ENCODE assay signal across 20 cellular contexts in the genomic region with DNA sequence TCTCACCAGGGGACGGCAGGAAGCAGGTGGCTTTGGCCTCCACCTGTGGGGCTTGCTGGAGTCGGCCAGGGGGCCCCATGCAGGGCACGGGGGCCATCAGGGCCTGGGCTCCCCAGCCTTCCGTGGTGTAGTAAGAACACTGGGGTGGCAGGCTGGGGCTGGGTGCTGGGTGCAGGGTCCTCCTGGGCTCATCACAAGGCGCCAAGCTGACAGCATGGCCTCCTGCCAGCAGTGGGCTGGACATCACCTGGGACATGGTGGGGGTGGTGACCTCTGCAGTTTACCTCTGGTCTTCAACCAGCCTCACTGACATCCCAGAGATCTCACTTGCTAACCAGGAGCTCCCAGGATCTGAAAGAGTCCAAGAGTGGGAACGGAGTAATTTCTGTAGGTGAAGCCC. TPM values are rescaled to one million over a fixed set of nuclear protein-coding genes. Genes with fewer than 3 reads are reported as not detected.
DNase-seq lines count a peak whose midpoint lies in the region; ATAC-seq and TF ChIP-seq lines count a peak whose summit lies in the region.
"Had no signal": no experiment of that assay in that cellular context is flagged by ENCODE, and none has a peak within 500 bp of the region (broad histone marks: within the 10 kb centered on the region; RNA-seq: fewer than 3 reads in every experiment).

No MANE protein-coding gene starts in this region.

- H3K4me1 Mint-ChIP-seq in CD14-positive monocyte: no peaks in the 10 kb centered on the region
- peaks cover 9% of the 10 kb centered on the region for H3K4me1 Mint-ChIP-seq in stimulated activated memory B cell treated with anti-CD40 and anti-IgM and Interleukin-4, amounts not matched to agents 10 μg/mL and 1 μg/mL and 100 μg/mL, for 72 hours

- peak overlapping the region in 3 of 4 donors; percentile 9 to 67 (median 60) for H3K4me3 ChIP-seq in esophagus squamous epithelium

- WGBS in esophagus squamous epithelium, 2 donors: 84 to 86% methylated on average over 1 to 3 of the region's 6 CpGs

- no peak for TF ChIP-seq CTCF in CD14-positive monocyte (IDR thresholded peaks at IDR 0.05)
- no peak for TF ChIP-seq CTCF in RWPE1 (conservative IDR thresholded peaks at IDR 0.05; ENCODE audit: low read depth)
- TF ChIP-seq CTCF in esophagus squamous epithelium (IDR thresholded peaks at IDR 0.05): no peak

- CTCF ChIA-PET in RWPE1 (lab: Yijun Ruan, JAX): interaction anchor here (0.6 kb wide), 1 partner anchor 56 kb away, joined by 3 read pairs; no protein-coding TSS in a partner anchor

- peak; percentile 20 for ATAC-seq in stimulated activated memory B cell treated with anti-CD40 and anti-IgM and Interleukin-4, amounts not matched to agents 10 μg/mL and 1 μg/mL and 100 μg/mL, for 72 hours
- ATAC-seq in HG02970 (IDR thresholded peaks at IDR 0.05; ENCODE audit: low FRiP score, unreplicated experiment): no peak
- ATAC-seq in GM21529 (IDR thresholded peaks at IDR 0.05; ENCODE audit: unreplicated experiment): no peak
- ATAC-seq: Panc1 had no signal

- H3K27ac ChIP-seq in RWPE1: peak overlapping the region; percentile 100
- peak overlapping the region; percentile 75 to 92 (median 92) for H3K27ac ChIP-seq in esophagus squamous epithelium

- H3K36me3 ChIP-seq in esophagus squamous epithelium: peaks cover 0 to 42% (median 0%) of the 10 kb centered on the region in 3 donors

- H3K27me3 ChIP-seq in esophagus squamous epithelium: no peaks in the 10 kb centered on the region

- peaks cover 30 to 57% (median 38%) of the 10 kb centered on the region in 3 donors for H3K27me3 Mint-ChIP-seq in CD14-positive monocyte (ENCODE audit: low read depth in 3 of 3)
- peaks cover 36% of the 10 kb centered on the region for H3K27me3 Mint-ChIP-seq in stimulated activated memory B cell treated with anti-CD40 and anti-IgM and Interleukin-4, amounts not matched to agents 10 μg/mL and 1 μg/mL and 100 μg/mL, for 72 hours
- H3K27me3 Mint-ChIP-seq: CD4-positive, CD25-positive, alpha-beta regulatory T cell had no signal

- H3K9me3 ChIP-seq in esophagus squamous epithelium: no peaks in the 10 kb centered on the region
- H3K9me3 ChIP-seq: SK-N-SH had no signal

- H3K9me3 Mint-ChIP-seq in CD14-positive monocyte: peaks cover 0 to 5% (median 0%) of the 10 kb centered on the region in 7 donors
- H3K9me3 Mint-ChIP-seq in stimulated activated memory B cell treated with anti-CD40 and anti-IgM and Interleukin-4, amounts not matched to agents 10 μg/mL and 1 μg/mL and 100 μg/mL, for 72 hours: no peaks in the 10 kb centered on the region

- H3K4me3 Mint-ChIP-seq in CD14-positive monocyte: no peak overlapping the region
- no peak overlapping the region for H3K4me3 Mint-ChIP-seq in stimulated activated memory B cell treated with anti-CD40 and anti-IgM and Interleukin-4, amounts not matched to agents 10 μg/mL and 1 μg/mL and 100 μg/mL, for 72 hours
- H3K4me3 Mint-ChIP-seq: CD4-positive, CD25-positive, alpha-beta regulatory T cell had no signal

- no peaks in the 10 kb centered on the region for H3K36me3 Mint-ChIP-seq in CD14-positive monocyte
- no peaks in the 10 kb centered on the region for H3K36me3 Mint-ChIP-seq in stimulated activated memory B cell treated with anti-CD40 and anti-IgM and Interleukin-4, amounts not matched to agents 10 μg/mL and 1 μg/mL and 100 μg/mL, for 72 hours
- H3K36me3 Mint-ChIP-seq: CD4-positive, CD25-positive, alpha-beta regulatory T cell had no signal

- POLR2A ChIA-PET in RWPE1 (lab: Yijun Ruan, JAX; ENCODE audit: low non-redundant PET): interaction anchor here (0.7 to 2.6 kb wide), 3 partner anchors 25 to 324 kb away, joined by 3 to 10 read pairs (median 3); no protein-coding TSS in a partner anchor

- intact Hi-C loops in CD14-positive monocyte (cut with micrococcal nuclease) (no loop called here), esophagus squamous epithelium (cut with DNase I) (no loop called here)

- H3K4me1 ChIP-seq in esophagus squamous epithelium: peaks cover 21 to 97% (median 34%) of the 10 kb centered on the region in 3 donors

- no peak for TF ChIP-seq POLR2A in esophagus squamous epithelium (IDR thresholded peaks at IDR 0.05)

- peak; percentile 39 for DNase-seq in CD14-positive monocyte (ENCODE audit: low spot score)
- no peak for DNase-seq in RWPE1 (ENCODE audit: low spot score)
- no peak for DNase-seq in esophagus squamous epithelium (lab: John Stamatoyannopoulos, UW)
- no peak for DNase-seq in HT-29 (ENCODE audit: low spot score)
- no peak for DNase-seq in NCI-H1436 treated with DMSO at 0.1 percent for 48 hours (lab: John Stamatoyannopoulos, UW)
- DNase-seq: CD4-positive, CD25-positive, alpha-beta regulatory T cell; EL; H7; MV-4-11; NCI-H1417; NCI-H2029 treated with DMSO at 0.1 percent for 48 hours; NCI-H2171 treated with DMSO at 0.1 percent for 48 hours; NCI-H446 treated with DMSO at 0.1 percent for 48 hours; NCI-H774; Right ventricle myocardium superior; SK-N-SH had no signal

- H3K27ac Mint-ChIP-seq in CD14-positive monocyte: no peak overlapping the region
- H3K27ac Mint-ChIP-seq in stimulated activated memory B cell treated with anti-CD40 and anti-IgM and Interleukin-4, amounts not matched to agents 10 μg/mL and 1 μg/mL and 100 μg/mL, for 72 hours: no peak overlapping the region
- H3K27ac Mint-ChIP-seq: CD4-positive, CD25-positive, alpha-beta regulatory T cell had no signal

RNA-seq across cellular contexts. Expression of gene TNS4, which starts 5.3 kb away (rescaled TPM):
- polyA plus RNA-seq in CD14-positive monocyte: not detected
- total RNA-seq in esophagus squamous epithelium: 100 to 1,000 TPM in 1 of 4 donors, 10 to 100 TPM in 3; 34.6 to 104 (median 71.1) TPM
- total RNA-seq in HT-29 (2014; rRNA removed; shearing (Covaris generic)): 148 and 187 TPM in 2 replicates
- total RNA-seq: Right ventricle myocardium superior had no signal
- polyA plus RNA-seq: SK-N-SH had no signal

RNA-seq across cellular contexts. Expression of gene IGFBP4, which starts 52.9 kb away (rescaled TPM):
- under 1 TPM in 1 of 2 donors, not detected in 1; 0.15 TPM for polyA plus RNA-seq in CD14-positive monocyte
- total RNA-seq in esophagus squamous epithelium: 100 to 1,000 TPM in 1 of 4 donors, 10 to 100 TPM in 3; 27.1 to 154 (median 73.0) TPM
- 62.5 and 69.6 TPM in 2 replicates for total RNA-seq in HT-29 (2014; rRNA removed; shearing (Covaris generic))
